In the genomic region with DNA sequence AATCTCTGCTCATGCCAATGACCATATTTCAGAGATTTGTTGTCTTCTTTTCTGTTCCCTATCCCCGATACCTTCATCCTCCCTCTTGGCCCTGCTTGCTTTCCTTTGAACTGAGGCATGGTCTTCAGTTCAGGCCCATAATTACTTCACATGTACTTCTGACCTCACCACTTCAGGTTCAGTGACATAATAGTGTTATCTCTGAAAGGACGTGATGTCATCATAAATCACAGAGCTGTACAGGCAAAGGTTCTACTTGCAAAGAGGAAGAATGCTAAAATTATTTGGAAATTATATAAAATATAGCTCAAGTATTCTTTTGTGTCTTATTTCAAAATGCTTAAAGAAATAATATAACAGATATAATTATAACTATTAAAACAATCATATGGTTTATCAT, we compare ENCODE assay signal across 27 cellular contexts.
DNase-seq lines count a peak whose midpoint lies in the region; ATAC-seq, FAIRE-seq and TF ChIP-seq lines count a peak whose summit lies in the region.
"Had no signal": no experiment of that assay in that cellular context is flagged by ENCODE, and none has a peak within 500 bp of the region (broad histone marks: within the 10 kb centered on the region; RNA-seq: fewer than 3 reads in every experiment).

No MANE protein-coding gene starts in this region.

- no peak overlapping the region for H3K4me3 Mint-ChIP-seq in GM23338
- H3K4me3 Mint-ChIP-seq: CD14-positive monocyte; CD4-positive, alpha-beta memory T cell; CD4-positive, CD25-positive, alpha-beta regulatory T cell; CD8-positive, alpha-beta memory T cell had no signal

- no peak overlapping the region for H2AFZ ChIP-seq in GM23338
- no peak overlapping the region for H2AFZ ChIP-seq in PC-9

- ATAC-seq in GM23338 = no peak
- ATAC-seq: GM12878 had no signal

- H3K27me3 Mint-ChIP-seq in GM23338 (ENCODE audit: insufficient read depth, low read depth, poor library complexity) = no peaks in the 10 kb centered on the region
- H3K27me3 Mint-ChIP-seq: CD4-positive, alpha-beta memory T cell; CD8-positive, alpha-beta memory T cell had no signal

- H3K9me2 ChIP-seq in GM23338 (ENCODE audit: insufficient read depth) = 0 out of 2 replicates have a peak, but pooled peaks cover 3% of the 10 kb centered on the region
- no peaks in the 10 kb centered on the region for H3K9me2 ChIP-seq in PC-9 (ENCODE audit: insufficient read depth)

- no peaks in the 10 kb centered on the region for H3K79me2 ChIP-seq in GM23338 (replicated peaks; ENCODE audit: insufficient read depth)
- no peaks in the 10 kb centered on the region for H3K79me2 ChIP-seq in PC-9 (ENCODE audit: low read depth)

- H3K9me3 ChIP-seq in HEK293 (ENCODE audit: control insufficient read depth, insufficient read depth, low read depth, low read length) (no peaks in the 10 kb centered on the region), PC-9 (ENCODE audit: insufficient read depth, low read depth) (no peaks in the 10 kb centered on the region)
- H3K9me3 ChIP-seq: BE2C, BLaER1 had no signal

- H3K27me3 ChIP-seq in GM23338 (ENCODE audit: insufficient read depth) (no peaks in the 10 kb centered on the region), PC-9 (ENCODE audit: insufficient read depth, low read depth) (no peaks in the 10 kb centered on the region)
- H3K27me3 ChIP-seq: BLaER1 had no signal

- H3K4me2 ChIP-seq in GM23338 (peak overlapping the region; percentile 44; the same call in 1 of the 2 replicates), PC-9 (no peak overlapping the region)
- H3K4me2 ChIP-seq: BLaER1 had no signal

- peak; percentile 10 for FAIRE-seq in colon (lab: Jason Lieb, UNC)
- FAIRE-seq: A204.1, GM12878, GM12892, GM18507 had no signal

- BruUV-seq in PC-9 (replicated peaks; lab: Mats Ljungman, UMichigan) = no TSS peak

- no peaks in the 10 kb centered on the region for H4K20me1 ChIP-seq in GM23338 (replicated peaks; ENCODE audit: insufficient read depth)
- no peaks in the 10 kb centered on the region for H4K20me1 ChIP-seq in PC-9 (ENCODE audit: insufficient read depth)
- H4K20me1 ChIP-seq: BLaER1 had no signal

- no peak overlapping the region for H3K4me3 ChIP-seq in GM23338
- no peak overlapping the region for H3K4me3 ChIP-seq in HEK293 (ENCODE audit: low read depth, low read length)
- no peak overlapping the region for H3K4me3 ChIP-seq in PC-9
- H3K4me3 ChIP-seq: BLaER1, GM12878 had no signal

- TF ChIP-seq CTCF in GM23338 (conservative IDR thresholded peaks at IDR 0.05; ENCODE audit: low read depth in 2 of 2) = no peak
- no peak for TF ChIP-seq CTCF in HEK293 (tag by site-specific recombination; IDR thresholded peaks at IDR 0.05)
- TF ChIP-seq CTCF in PC-9 (conservative IDR thresholded peaks at IDR 0.05) = no peak

- H3K36me3 ChIP-seq in GM23338 (ENCODE audit: insufficient read depth) (no peaks in the 10 kb centered on the region), HEK293 (ENCODE audit: control insufficient read depth in 2 of 2, insufficient read depth in 1 of 2, low read length in 2 of 2) (no peaks in the 10 kb centered on the region), PC-9 (ENCODE audit: low read depth) (no peaks in the 10 kb centered on the region)
- H3K36me3 ChIP-seq: BE2C, BLaER1 had no signal

- no peaks in the 10 kb centered on the region for H3K36me3 Mint-ChIP-seq in GM23338 (ENCODE audit: low read depth)
- H3K36me3 Mint-ChIP-seq: CD14-positive monocyte; CD4-positive, alpha-beta memory T cell; CD4-positive, CD25-positive, alpha-beta regulatory T cell; CD8-positive, alpha-beta memory T cell had no signal

- no peak overlapping the region for H3K27ac ChIP-seq in GM23338 (ENCODE audit: low read depth)
- H3K27ac ChIP-seq in HEK293 (ENCODE audit: extremely low read depth, low read depth, low read length) = no peak overlapping the region
- no peak overlapping the region for H3K27ac ChIP-seq in PC-9
- H3K27ac ChIP-seq: BLaER1 had no signal

- H3K27ac Mint-ChIP-seq in GM23338 = no peak overlapping the region
- H3K27ac Mint-ChIP-seq: CD14-positive monocyte; CD4-positive, alpha-beta memory T cell; CD4-positive, CD25-positive, alpha-beta regulatory T cell; CD8-positive, alpha-beta memory T cell had no signal

- peaks cover 18% of the 10 kb centered on the region; the same call in 2 of the 3 replicates for H3K4me1 Mint-ChIP-seq in GM23338
- H3K4me1 Mint-ChIP-seq: CD14-positive monocyte; CD4-positive, alpha-beta memory T cell; CD4-positive, CD25-positive, alpha-beta regulatory T cell; CD8-positive, alpha-beta memory T cell had no signal

- CTCF ChIA-PET in HEK293 (lab: Yijun Ruan, JAX) (no interaction called here), PC-9 (lab: Charles Lee) (no interaction called here)

- POLR2A ChIA-PET in HEK293 (lab: Yijun Ruan, JAX) = no interaction called here
- POLR2A ChIA-PET in PC-9 (lab: Charles Lee; ENCODE audit: unreplicated experiment) = interaction anchor here (0.9 kb wide), 1 partner anchor 357 kb away, joined by 10 read pairs; no protein-coding TSS in a partner anchor

- H3K4me1 ChIP-seq in GM23338 (ENCODE audit: insufficient read depth) (peaks cover 23% of the 10 kb centered on the region), HEK293 (ENCODE audit: control insufficient read depth, insufficient read depth, low read length) (no peaks in the 10 kb centered on the region), PC-9 (replicated peaks; ENCODE audit: insufficient read depth) (no peaks in the 10 kb centered on the region)
- H3K4me1 ChIP-seq: BE2C, BLaER1 had no signal

- no peak for DNase-seq in GM23338 (ENCODE audit: low spot score)
- no peak for DNase-seq in PC-9
- DNase-seq in activated CD8-positive, alpha-beta memory T cell treated with anti-CD3 and anti-CD28 coated beads, Interleukin-2, amount 50 U/mL, for 4 hours = no peak
- no peak for DNase-seq in effector CD8-positive, alpha-beta T cell (lab: John Stamatoyannopoulos, UW)
- DNase-seq: 8988T; ACHN; BE2C; C1 segment of cervical spinal cord; CD4-positive, alpha-beta memory T cell; CD4-positive, CD25-positive, alpha-beta regulatory T cell; CD8-positive, alpha-beta memory T cell; COR-L47; DMS 273 treated with DMSO at 0.1 percent for 48 hours; DMS153; DMS53; DMS79; DND-41; EL; GDM1 had no signal

- no peaks in the 10 kb centered on the region for H3F3A ChIP-seq in GM23338 (replicated peaks; ENCODE audit: low read depth)
- H3F3A ChIP-seq in PC-9 (ENCODE audit: insufficient read depth, low read depth) = no peaks in the 10 kb centered on the region

- peaks cover 4% of the 10 kb centered on the region; the same call in 1 of the 3 replicates for H3K9me3 Mint-ChIP-seq in GM23338

- intact Hi-C loops in PC-9 (cut with micrococcal nuclease; ENCODE audit: unreplicated experiment) = no loop called here

TF ChIP-seq in GM23338, 12 proteins besides CTCF, POLR2A, EP300 and RAD21 (continues in another document):
- TF ChIP-seq, protein P1, sequence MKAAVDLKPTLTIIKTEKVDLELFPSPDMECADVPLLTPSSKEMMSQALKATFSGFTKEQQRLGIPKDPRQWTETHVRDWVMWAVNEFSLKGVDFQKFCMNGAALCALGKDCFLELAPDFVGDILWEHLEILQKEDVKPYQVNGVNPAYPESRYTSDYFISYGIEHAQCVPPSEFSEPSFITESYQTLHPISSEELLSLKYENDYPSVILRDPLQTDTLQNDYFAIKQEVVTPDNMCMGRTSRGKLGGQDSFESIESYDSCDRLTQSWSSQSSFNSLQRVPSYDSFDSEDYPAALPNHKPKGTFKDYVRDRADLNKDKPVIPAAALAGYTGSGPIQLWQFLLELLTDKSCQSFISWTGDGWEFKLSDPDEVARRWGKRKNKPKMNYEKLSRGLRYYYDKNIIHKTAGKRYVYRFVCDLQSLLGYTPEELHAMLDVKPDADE (IDR thresholded peaks at IDR 0.05) = no peak
- TF ChIP-seq NANOG (IDR thresholded peaks at IDR 0.05; ENCODE audit: borderline replicate concordance) (no peak), EZH2phosphoT487 (IDR thresholded peaks at IDR 0.05; ENCODE audit: unreplicated experiment) (no peak)

TF ChIP-seq in HEK293, 187 proteins besides CTCF, POLR2A, EP300 and RAD21:
- TF ChIP-seq ZNF626 (tag by site-specific recombination; IDR thresholded peaks at IDR 0.05) (no peak), ZNF785 (tag by site-specific recombination; IDR thresholded peaks at IDR 0.05) (no peak), ZNF792 (tag by site-specific recombination; IDR thresholded peaks at IDR 0.05) (no peak), ZNF24 (tag by site-specific recombination; IDR thresholded peaks at IDR 0.05) (no peak), ZBTB21 (tag by site-specific recombination; IDR thresholded peaks at IDR 0.05) (0 out of 2 replicates have a peak, but pooled peaks have one; percentile 17)
